ENCODE assay signal across 1 cellular context in the genomic region with DNA sequence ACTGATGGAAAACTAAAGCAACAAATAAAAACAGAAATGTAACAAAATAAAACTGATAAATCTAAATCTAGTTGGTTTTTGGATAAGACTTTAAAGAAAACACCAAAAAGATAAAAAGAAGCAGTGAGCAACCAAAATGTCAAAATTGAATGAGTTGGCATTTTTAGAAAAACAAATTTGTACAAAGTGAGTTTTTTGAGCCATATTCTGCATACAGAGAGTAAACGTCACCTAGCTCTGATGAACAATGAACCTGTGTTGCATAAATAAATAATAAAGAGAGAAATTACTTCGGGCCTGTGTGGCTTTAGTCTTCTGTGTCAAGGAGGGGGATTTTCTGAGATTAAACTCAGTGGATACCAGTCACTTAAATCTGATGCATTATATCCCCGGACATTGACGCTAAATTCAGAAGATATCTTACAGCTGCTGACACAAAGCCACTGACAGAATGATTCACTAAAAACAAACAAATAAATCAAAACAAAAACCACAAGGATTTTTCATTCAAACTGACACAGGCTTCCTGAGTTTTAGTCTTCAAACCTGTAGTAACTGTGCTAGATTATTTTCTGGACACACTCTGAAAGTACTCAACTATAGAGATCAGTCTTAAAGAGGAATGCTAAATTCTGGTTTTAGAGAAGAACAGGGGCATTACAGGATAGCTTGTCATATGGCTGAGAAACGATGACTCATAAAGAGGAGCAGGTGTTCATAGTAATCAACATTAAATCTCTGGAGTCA.
TF ChIP-seq lines count a peak whose summit lies in the region.

No MANE protein-coding gene starts in this region.

TF ChIP-seq in SK-N-SH treated with all-trans-retinoic acid at 6 μM for 48 hours, 23 proteins besides CTCF, POLR2A, EP300 and RAD21 (continued from another document):
- TF ChIP-seq, protein P1, sequence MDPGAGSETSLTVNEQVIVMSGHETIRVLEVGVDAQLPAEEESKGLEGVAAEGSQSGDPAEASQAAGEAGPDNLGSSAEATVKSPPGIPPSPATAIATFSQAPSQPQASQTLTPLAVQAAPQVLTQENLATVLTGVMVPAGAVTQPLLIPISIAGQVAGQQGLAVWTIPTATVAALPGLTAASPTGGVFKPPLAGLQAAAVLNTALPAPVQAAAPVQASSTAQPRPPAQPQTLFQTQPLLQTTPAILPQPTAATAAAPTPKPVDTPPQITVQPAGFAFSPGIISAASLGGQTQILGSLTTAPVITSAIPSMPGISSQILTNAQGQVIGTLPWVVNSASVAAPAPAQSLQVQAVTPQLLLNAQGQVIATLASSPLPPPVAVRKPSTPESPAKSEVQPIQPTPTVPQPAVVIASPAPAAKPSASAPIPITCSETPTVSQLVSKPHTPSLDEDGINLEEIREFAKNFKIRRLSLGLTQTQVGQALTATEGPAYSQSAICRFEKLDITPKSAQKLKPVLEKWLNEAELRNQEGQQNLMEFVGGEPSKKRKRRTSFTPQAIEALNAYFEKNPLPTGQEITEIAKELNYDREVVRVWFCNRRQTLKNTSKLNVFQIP (CRISPR knock-in tag; IDR thresholded peaks at IDR 0.05; ENCODE audit: borderline replicate concordance, low read depth), result no peak
- no peak for TF ChIP-seq ISL1 (CRISPR knock-in tag; IDR thresholded peaks at IDR 0.05)
